In genomic region chr5:102523541-102524175, GRCh38 we compare ENCODE assay signal across 1 cellular context.
TF ChIP-seq lines count a peak whose summit lies in the region.

No MANE protein-coding gene starts in this region.

TF ChIP-seq in HepG2, 621 proteins besides CTCF, POLR2A, EP300 and RAD21 (continued from another document):
- TF ChIP-seq RERE (CRISPR knock-in tag; IDR thresholded peaks at IDR 0.05; ENCODE audit: low read depth) (no peak), ZNF782 (CRISPR knock-in tag; IDR thresholded peaks at IDR 0.05; ENCODE audit: borderline replicate concordance) (no peak), CEBPB (IDR thresholded peaks at IDR 0.05; ENCODE audit: borderline replicate concordance, low read depth, low read length) (no peak), MAFK (conservative IDR thresholded peaks at IDR 0.05 in 1 of 2, IDR thresholded peaks at IDR 0.05 in 1 of 2; ENCODE audit: low read length in 2 of 2) (peak; percentile 67 to 85), ZNF142 (CRISPR knock-in tag; IDR thresholded peaks at IDR 0.05) (no peak), BRF2 (CRISPR knock-in tag; IDR thresholded peaks at IDR 0.05) (no peak)
